19 cellular contexts compared by ENCODE assay signal in genomic region chr6:72328775-72329174, GRCh38.
"Had no signal": no experiment of that assay in that cellular context is flagged by ENCODE, and none has a peak within 500 bp of the region (broad histone marks: within the 10 kb centered on the region; RNA-seq: fewer than 3 reads in every experiment).

No MANE protein-coding gene starts in this region.

- H3K4me1 ChIP-seq: neural progenitor cell, spleen, stomach, testis, upper lobe of left lung had no signal

- H3K4me1 Mint-ChIP-seq: activated CD4-positive, alpha-beta T cell treated with anti-CD3 and anti-CD28 coated beads, Interleukin-2, amount 10 ng/mL, durations not matched to agents 7 days and 5 days; activated naive CD8-positive, alpha-beta T cell treated with anti-CD3 and anti-CD28 coated beads, Interleukin-2, amount 10 ng/mL, durations not matched to agents 7 days and 5 days; endodermal cell; neural progenitor cell; T-cell had no signal

- H3K27ac ChIP-seq: cardiac muscle cell, dorsolateral prefrontal cortex, neural progenitor cell, spleen, stomach, testis, upper lobe of left lung had no signal

- H2AFZ ChIP-seq: neural progenitor cell had no signal

- DNase-seq: activated CD4-positive, alpha-beta T cell treated with anti-CD3 and anti-CD28 coated beads, Interleukin-2, amount 10 ng/mL, durations not matched to agents 7 days and 5 days; activated naive CD8-positive, alpha-beta T cell treated with anti-CD3 and anti-CD28 coated beads, Interleukin-2, amount 10 ng/mL, durations not matched to agents 7 days and 5 days; anterior cingulate cortex; dorsolateral prefrontal cortex; endodermal cell; erythroblast; foreskin melanocyte; spleen; stimulated activated CD4-positive, alpha-beta T cell treated with anti-CD3 and anti-CD28 coated beads, Interleukin-1b, Interleukin-23, amount 100 ng/mL, for 48 hours; stomach; T-cell; T-helper 9 cell; testis; upper lobe of left lung had no signal

- H3K36me3 ChIP-seq: cardiac muscle cell, neural progenitor cell, spleen, stomach, upper lobe of left lung had no signal

- H3K27me3 Mint-ChIP-seq: activated CD4-positive, alpha-beta T cell treated with anti-CD3 and anti-CD28 coated beads, Interleukin-2, amount 10 ng/mL, durations not matched to agents 7 days and 5 days had no signal

- H3K4me3 ChIP-seq: cardiac muscle cell, dorsolateral prefrontal cortex, neural progenitor cell, spleen, stomach, testis, upper lobe of left lung had no signal

- H3K4me3 Mint-ChIP-seq: activated CD4-positive, alpha-beta T cell treated with anti-CD3 and anti-CD28 coated beads, Interleukin-2, amount 10 ng/mL, durations not matched to agents 7 days and 5 days; activated naive CD8-positive, alpha-beta T cell treated with anti-CD3 and anti-CD28 coated beads, Interleukin-2, amount 10 ng/mL, durations not matched to agents 7 days and 5 days; activated T-helper 1 cell treated with anti-CD3 and anti-CD28 coated beads, Interleukin-12 subunit alpha, Interleukin-12 subunit beta, Interleukin-2, Interleukin-4 antibody, amounts not matched to agents 30 ng/mL and 10 ng/mL and 1 ng/mL, durations not matched to agents 14 hours and 24 hours and 36 hours; endodermal cell; mesothelial cell of epicardium; neural progenitor cell; T-cell had no signal

- H3K27ac Mint-ChIP-seq: activated CD4-positive, alpha-beta T cell treated with anti-CD3 and anti-CD28 coated beads, Interleukin-2, amount 10 ng/mL, durations not matched to agents 7 days and 5 days; activated naive CD8-positive, alpha-beta T cell treated with anti-CD3 and anti-CD28 coated beads, Interleukin-2, amount 10 ng/mL, durations not matched to agents 7 days and 5 days; activated T-helper 1 cell treated with anti-CD3 and anti-CD28 coated beads, Interleukin-12 subunit alpha, Interleukin-12 subunit beta, Interleukin-2, Interleukin-4 antibody, amounts not matched to agents 30 ng/mL and 10 ng/mL and 1 ng/mL, durations not matched to agents 14 hours and 24 hours and 36 hours; endodermal cell; mesothelial cell of epicardium; neural progenitor cell; T-cell had no signal

- H3K27me3 ChIP-seq: cardiac muscle cell, dorsolateral prefrontal cortex, neural progenitor cell, spleen, stomach, testis, upper lobe of left lung had no signal

- ATAC-seq: sciatic nerve, T-cell had no signal

- H3K9me3 Mint-ChIP-seq: activated CD4-positive, alpha-beta T cell treated with anti-CD3 and anti-CD28 coated beads, Interleukin-2, amount 10 ng/mL, durations not matched to agents 7 days and 5 days; activated naive CD8-positive, alpha-beta T cell treated with anti-CD3 and anti-CD28 coated beads, Interleukin-2, amount 10 ng/mL, durations not matched to agents 7 days and 5 days; activated T-helper 1 cell treated with anti-CD3 and anti-CD28 coated beads, Interleukin-12 subunit alpha, Interleukin-12 subunit beta, Interleukin-2, Interleukin-4 antibody, amounts not matched to agents 30 ng/mL and 10 ng/mL and 1 ng/mL, durations not matched to agents 14 hours and 24 hours and 36 hours; endodermal cell; mesothelial cell of epicardium; neural progenitor cell had no signal

- H3K4me2 ChIP-seq: neural progenitor cell had no signal

- H3K36me3 Mint-ChIP-seq: activated naive CD8-positive, alpha-beta T cell treated with anti-CD3 and anti-CD28 coated beads, Interleukin-2, amount 10 ng/mL, durations not matched to agents 7 days and 5 days; mesothelial cell of epicardium; neural progenitor cell; T-cell had no signal
